In the genomic region with DNA sequence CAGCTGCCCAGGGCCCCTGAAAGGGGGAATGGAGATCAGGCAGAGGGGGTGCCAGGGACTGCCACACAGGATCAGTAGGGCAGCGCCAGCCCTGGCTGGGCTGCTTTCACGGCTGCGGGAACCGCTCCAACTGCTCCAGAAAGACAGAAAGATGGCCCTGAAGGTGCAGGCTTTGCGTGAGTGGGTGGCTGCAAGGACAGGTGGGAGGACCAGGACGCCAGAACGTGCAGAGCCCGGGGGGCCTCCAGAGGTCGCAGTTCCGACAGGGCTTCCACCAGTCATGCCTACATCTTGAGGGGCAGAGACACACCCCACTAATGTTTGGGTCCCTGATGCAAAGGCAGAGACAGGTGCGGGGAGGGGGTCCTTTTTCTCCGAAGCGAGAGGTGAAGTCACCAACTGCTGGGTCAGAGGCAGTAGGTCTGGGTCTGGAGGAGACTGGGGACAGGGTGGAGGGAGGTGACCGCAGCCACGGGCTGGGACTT, we compare ENCODE assay signal across 8 cellular contexts. TPM values are rescaled to one million over a fixed set of nuclear protein-coding genes. Genes with fewer than 3 reads are reported as not detected.
DNase-seq lines count a peak whose midpoint lies in the region; ATAC-seq and TF ChIP-seq lines count a peak whose summit lies in the region.

No MANE protein-coding gene starts in this region.

- H3K27ac ChIP-seq in PC-3 (ENCODE audit: low read length) (no peak overlapping the region), neural progenitor cell (peak overlapping the region; percentile 100)

- H3K9me3 ChIP-seq in PC-3 (ENCODE audit: low read length) (no peaks in the 10 kb centered on the region), endocrine pancreas (ENCODE audit: control insufficient read depth, low read length) (no peaks in the 10 kb centered on the region), neural progenitor cell (ENCODE audit: low read depth) (no peaks in the 10 kb centered on the region)

- H3K4me1 Mint-ChIP-seq in activated T-cell treated with anti-CD3 and anti-CD28 coated beads, Interleukin-2, amount 50 U/mL, for 24 hours (ENCODE audit: low read depth), result peaks cover 48% of the 10 kb centered on the region
- H3K4me1 Mint-ChIP-seq in neural progenitor cell, result peaks cover 51% of the 10 kb centered on the region

- no peaks in the 10 kb centered on the region for H3K9me2 ChIP-seq in PC-3 (replicated peaks; ENCODE audit: low read length)

- BruUV-seq in PC-3 (replicated peaks; lab: Mats Ljungman, UMichigan), result no TSS peak

- no peaks in the 10 kb centered on the region for H3F3A ChIP-seq in PC-3 (ENCODE audit: low read length, unreplicated experiment)
- H3F3A ChIP-seq in neural progenitor cell (ENCODE audit: low read depth), result peaks cover 15% of the 10 kb centered on the region

- POLR2A ChIA-PET in PC-3 (lab: Charles Lee; ENCODE audit: unreplicated experiment), result no interaction called here

- H3K27me3 ChIP-seq in PC-3 (ENCODE audit: low read length) (no peaks in the 10 kb centered on the region), endocrine pancreas (ENCODE audit: control insufficient read depth, insufficient read depth, low read length) (no peaks in the 10 kb centered on the region), neural progenitor cell (no peaks in the 10 kb centered on the region)

- no peaks in the 10 kb centered on the region for H3K27me3 Mint-ChIP-seq in activated T-cell treated with anti-CD3 and anti-CD28 coated beads, Interleukin-2, amount 50 U/mL, for 24 hours
- H3K27me3 Mint-ChIP-seq in neural progenitor cell (ENCODE audit: insufficient read depth, low read depth), result peaks cover 17% of the 10 kb centered on the region

- H3K9ac ChIP-seq in PC-3 (ENCODE audit: low read length) (no peak overlapping the region), endocrine pancreas (ENCODE audit: control insufficient read depth, insufficient read depth, low read length) (peak overlapping the region; percentile 65), neural progenitor cell (peak overlapping the region; percentile 98)

- peak overlapping the region; percentile 86 for H3K4me3 Mint-ChIP-seq in activated T-cell treated with anti-CD3 and anti-CD28 coated beads, Interleukin-2, amount 50 U/mL, for 24 hours
- H3K4me3 Mint-ChIP-seq in neural progenitor cell, result peak overlapping the region; percentile 89

- CTCF ChIA-PET in PC-3 (lab: Charles Lee), result no interaction called here

- no peaks in the 10 kb centered on the region for H3K9me3 Mint-ChIP-seq in activated T-cell treated with anti-CD3 and anti-CD28 coated beads, Interleukin-2, amount 50 U/mL, for 24 hours
- H3K9me3 Mint-ChIP-seq in neural progenitor cell, result no peaks in the 10 kb centered on the region

- intact Hi-C loops in PC-3 (cut with micrococcal nuclease), result no loop called here

- no peak for TF ChIP-seq CTCF in PC-3 (conservative IDR thresholded peaks at IDR 0.05; ENCODE audit: low read depth, low read length)
- TF ChIP-seq CTCF in neural progenitor cell (IDR thresholded peaks at IDR 0.05), result peak; percentile 48

- no peaks in the 10 kb centered on the region for H3K36me3 ChIP-seq in PC-3 (ENCODE audit: low read depth, low read length)
- no peaks in the 10 kb centered on the region for H3K36me3 ChIP-seq in endocrine pancreas (ENCODE audit: control insufficient read depth, insufficient read depth, low read length)
- H3K36me3 ChIP-seq in neural progenitor cell, result no peaks in the 10 kb centered on the region

- H3K4me2 ChIP-seq in PC-3 (ENCODE audit: low read length), result peak overlapping the region; percentile 75
- peak overlapping the region; percentile 99 for H3K4me2 ChIP-seq in neural progenitor cell

- no peak for ATAC-seq in PC-3
- ATAC-seq in GM21528 (IDR thresholded peaks at IDR 0.05; ENCODE audit: low FRiP score, unreplicated experiment), result no peak
- no peak for ATAC-seq in HG03439 (IDR thresholded peaks at IDR 0.05; ENCODE audit: unreplicated experiment)

- DNase-seq in activated T-cell treated with anti-CD3 and anti-CD28 coated beads, Interleukin-2, amount 50 U/mL, for 24 hours, result no peak
- DNase-seq in activated T-cell treated with anti-CD3 and anti-CD28 coated beads, Interleukin-2, amount 50 U/mL, for 48 hours, result no peak
- no peak for DNase-seq in PC-3
- DNase-seq in neural progenitor cell (ENCODE audit: low spot score), result peak; percentile 67
- DNase-seq in RKO (ENCODE audit: low spot score), result no peak

- H3K4me3 ChIP-seq in PC-3 (ENCODE audit: low read length) (peak overlapping the region; percentile 81; the same call in 1 of the 2 replicates), endocrine pancreas (ENCODE audit: control insufficient read depth, insufficient read depth, low read length) (no peak overlapping the region), neural progenitor cell (peak overlapping the region; percentile 99)

- peaks cover 26% of the 10 kb centered on the region for H3K4me1 ChIP-seq in PC-3 (ENCODE audit: insufficient read depth, low read length)
- no peaks in the 10 kb centered on the region for H3K4me1 ChIP-seq in endocrine pancreas (ENCODE audit: control insufficient read depth, insufficient read depth, low read length)
- peaks cover 29% of the 10 kb centered on the region for H3K4me1 ChIP-seq in neural progenitor cell

- H3K36me3 Mint-ChIP-seq in activated T-cell treated with anti-CD3 and anti-CD28 coated beads, Interleukin-2, amount 50 U/mL, for 24 hours (ENCODE audit: low read depth), result peaks cover 27% of the 10 kb centered on the region
- no peaks in the 10 kb centered on the region for H3K36me3 Mint-ChIP-seq in neural progenitor cell

- H3K79me2 ChIP-seq in PC-3 (ENCODE audit: low read length), result peaks cover 41% of the 10 kb centered on the region
- peaks cover 42% of the 10 kb centered on the region for H3K79me2 ChIP-seq in neural progenitor cell (ENCODE audit: low read depth)

- peak overlapping the region; percentile 90 for H3K27ac Mint-ChIP-seq in activated T-cell treated with anti-CD3 and anti-CD28 coated beads, Interleukin-2, amount 50 U/mL, for 24 hours
- peak overlapping the region; percentile 93 for H3K27ac Mint-ChIP-seq in neural progenitor cell

- H4K20me1 ChIP-seq in PC-3 (ENCODE audit: low read length), result peaks cover 32% of the 10 kb centered on the region
- H4K20me1 ChIP-seq in neural progenitor cell (ENCODE audit: low read depth), result peaks cover 37% of the 10 kb centered on the region

- H2AFZ ChIP-seq in PC-3 (ENCODE audit: low read length), result peak overlapping the region; percentile 71; the same call in 1 of the 2 replicates
- peak overlapping the region; percentile 43 for H2AFZ ChIP-seq in neural progenitor cell (replicated peaks)

RNA-seq across cellular contexts. Expression of a gene that starts 0.8 kb away (rescaled TPM):
- total RNA-seq in PC-3 (2014; rRNA removed), result 67.4 and 80.2 TPM in 2 replicates
- total RNA-seq in neural progenitor cell (ENCODE audit: low replicate concordance), result 11.6 and 44.3 TPM in 2 replicates

RNA-seq across cellular contexts. Expression of a gene that starts 7.2 kb away (rescaled TPM):
- total RNA-seq in PC-3 (2014; rRNA removed), result 50.3 and 62.8 TPM in 2 replicates
- total RNA-seq in neural progenitor cell (ENCODE audit: low replicate concordance), result 11.7 and 39.2 TPM in 2 replicates

RNA-seq across cellular contexts. Expression of a gene that starts 18.2 kb away (rescaled TPM):
- total RNA-seq in PC-3 (2014; rRNA removed) (0.46 TPM in 1 of 2 replicates, not detected in the other), neural progenitor cell (ENCODE audit: low replicate concordance) (0.09 TPM in 1 of 2 replicates, not detected in the other)

RNA-seq across cellular contexts. Expression of a gene that starts 24.9 kb away (rescaled TPM):
- 13.7 and 18.9 TPM in 2 replicates for total RNA-seq in PC-3 (2014; rRNA removed)
- 13.6 and 13.9 TPM in 2 replicates for total RNA-seq in neural progenitor cell (ENCODE audit: low replicate concordance)

RNA-seq across cellular contexts. Expression of a gene that starts 38.0 kb away (rescaled TPM):
- total RNA-seq in PC-3 (2014; rRNA removed), result 11.3 and 15.2 TPM in 2 replicates
- total RNA-seq in neural progenitor cell (ENCODE audit: low replicate concordance), result 8.2 and 11.9 TPM in 2 replicates
